Comparison of ENCODE assay signal across 9 cellular contexts in genomic region chr10:3749597-3750351, GRCh38. TPM values are rescaled to one million over a fixed set of nuclear protein-coding genes. Genes with fewer than 3 reads are reported as not detected.
DNase-seq lines count a peak whose midpoint lies in the region; ATAC-seq, FAIRE-seq and TF ChIP-seq lines count a peak whose summit lies in the region.
"Had no signal": no experiment of that assay in that cellular context is flagged by ENCODE, and none has a peak within 500 bp of the region (broad histone marks: within the 10 kb centered on the region; RNA-seq: fewer than 3 reads in every experiment).

No MANE protein-coding gene starts in this region.

- H3K4me2 ChIP-seq in skeletal muscle satellite cell (ENCODE audit: low read length), result peak overlapping the region; percentile 56

- H3K27me3 Mint-ChIP-seq in endothelial cell (ENCODE audit: unreplicated experiment), result peaks cover 1% of the 10 kb centered on the region

- H3K4me1 ChIP-seq in heart left ventricle (peaks cover 7 to 51% (median 33%) of the 10 kb centered on the region in 12 donors), skeletal muscle satellite cell (ENCODE audit: control insufficient read depth, insufficient read depth, low read length) (peaks cover 15% of the 10 kb centered on the region)

- no peaks in the 10 kb centered on the region for H3K9me3 ChIP-seq in heart left ventricle
- no peaks in the 10 kb centered on the region for H3K9me3 ChIP-seq in skeletal muscle satellite cell (replicated peaks; ENCODE audit: low read length)

- H3K9ac ChIP-seq in skeletal muscle satellite cell (ENCODE audit: low read depth, low read length), result peak overlapping the region; percentile 37

- peak overlapping the region; percentile 29 to 90 (median 68) for H3K27ac ChIP-seq in heart left ventricle
- H3K27ac ChIP-seq: 22Rv1 had no signal

- H3K36me3 ChIP-seq in heart left ventricle (no peaks in the 10 kb centered on the region), skeletal muscle satellite cell (ENCODE audit: insufficient read depth, low read length) (no peaks in the 10 kb centered on the region)

- ATAC-seq in heart left ventricle, result peak; percentile 75 to 85 (median 78)
- ATAC-seq in HG03469 (IDR thresholded peaks at IDR 0.05; ENCODE audit: unreplicated experiment), result no peak

- TF ChIP-seq POLR2A in heart left ventricle (IDR thresholded peaks at IDR 0.05), result no peak
- TF ChIP-seq POLR2A in H54 (IDR thresholded peaks at IDR 0.05; ENCODE audit: low read depth, low read length), result no peak

- no peak overlapping the region for H3K4me3 Mint-ChIP-seq in endothelial cell (ENCODE audit: unreplicated experiment)

- no peaks in the 10 kb centered on the region for H3K27me3 ChIP-seq in heart left ventricle
- peaks cover 10% of the 10 kb centered on the region for H3K27me3 ChIP-seq in skeletal muscle satellite cell (ENCODE audit: control insufficient read depth, insufficient read depth, low read length)

- FAIRE-seq in RCC 7860 (lab: Jason Lieb, UNC), result peak; percentile 76
- no peak for FAIRE-seq in H54 (lab: Jason Lieb, UNC)

- H3K9me3 Mint-ChIP-seq in endothelial cell (ENCODE audit: unreplicated experiment), result no peaks in the 10 kb centered on the region

- DNase-seq in DMS53 (lab: John Stamatoyannopoulos, UW) (peak; percentile 29), DMS53 treated with DMSO at 0.1 percent for 48 hours (lab: John Stamatoyannopoulos, UW; ENCODE audit: unreplicated experiment) (no peak), RCC 7860 (ENCODE audit: low spot score) (peak; percentile 76), heart left ventricle (peak in 4 of 5 donors; percentile 52 to 78 (median 66)), endothelial cell (ENCODE audit: low spot score) (no peak), H54 (ENCODE audit: insufficient read length, low spot score) (no peak)

- no peaks in the 10 kb centered on the region for H3K36me3 Mint-ChIP-seq in endothelial cell (ENCODE audit: low read depth, unreplicated experiment)

- intact Hi-C loops in heart left ventricle (cut with DNase I), result loop anchor here in 2 of 10 donors (5.0 kb wide), 2 partner anchors 33 to 282 kb away; no protein-coding TSS in a partner anchor

- TF ChIP-seq CTCF in heart left ventricle (IDR thresholded peaks at IDR 0.05), result no peak
- TF ChIP-seq CTCF in endothelial cell (IDR thresholded peaks at IDR 0.05; ENCODE audit: unreplicated experiment), result no peak

- WGBS in heart left ventricle, 4 donors, result 7 to 11% (median 8%) methylated on average over 15 of the region's 15 CpGs

- H3K4me3 ChIP-seq in heart left ventricle, result peak overlapping the region in 9 of 12 donors; percentile 24 to 45 (median 37)
- H3K4me3 ChIP-seq in skeletal muscle satellite cell (ENCODE audit: low read length), result no peak overlapping the region

- H3K27ac Mint-ChIP-seq in endothelial cell (ENCODE audit: unreplicated experiment), result no peak overlapping the region

- H3K4me1 Mint-ChIP-seq in endothelial cell (ENCODE audit: unreplicated experiment), result peaks cover 32% of the 10 kb centered on the region

RNA-seq across cellular contexts. Expression of gene KLF6, which starts 35.2 kb away (rescaled TPM):
- total RNA-seq in heart left ventricle, result 100 to 1,000 TPM in 1 of 9 donors, 10 to 100 TPM in 8; 22.6 to 106 (median 52.2) TPM
- polyA plus RNA-seq in heart left ventricle, result 10 to 100 TPM; 15.2 to 66.2 TPM
- total RNA-seq in skeletal muscle satellite cell (2012; rRNA removed), result 40.1 and 64.7 TPM in 2 replicates
- 328 TPM for total RNA-seq in endothelial cell (ENCODE audit: unreplicated experiment)

Comparison
In these comparisons a context has a peak if more than half of its experiments do, and no peak if none do; other contexts are left out.
1. DNase-seq: peak in DMS53 (single experiment), RCC 7860 (single experiment) and heart left ventricle (4 of 5); none in DMS53 treated with DMSO at 0.1 percent for 48 hours (single experiment), endothelial cell (single experiment) and H54 (single experiment).